In genomic region chr17:49819651-49820050, GRCh38 we compare ENCODE assay signal across 20 cellular contexts. TPM values are rescaled to one million over a fixed set of nuclear protein-coding genes. Genes with fewer than 3 reads are reported as not detected.
DNase-seq lines count a peak whose midpoint lies in the region; ATAC-seq, FAIRE-seq and TF ChIP-seq lines count a peak whose summit lies in the region.
"Had no signal": no experiment of that assay in that cellular context is flagged by ENCODE, and none has a peak within 500 bp of the region (broad histone marks: within the 10 kb centered on the region; RNA-seq: fewer than 3 reads in every experiment).

No MANE protein-coding gene starts in this region.

- no peak for FAIRE-seq in frontal cortex (lab: Jason Lieb, UNC)
- FAIRE-seq: A204.1, K562 had no signal

- POLR2A ChIA-PET in activated CD4-positive, alpha-beta memory T cell treated with anti-CD3 and anti-CD28 coated beads, Interleukin-2, amount 10 ng/mL, durations not matched to agents 7 days and 5 days (lab: Charles Lee): no interaction called here
- POLR2A ChIA-PET in activated CD4-positive, alpha-beta memory T cell treated with anti-CD3 and anti-CD28 coated beads for 36 hours (lab: Charles Lee): no interaction called here
- POLR2A ChIA-PET in WTC11 (lab: Charles Lee): no interaction called here

- H3K9me3 Mint-ChIP-seq in activated CD4-positive, alpha-beta memory T cell treated with anti-CD3 and anti-CD28 coated beads, Interleukin-2, amount 10 ng/mL, durations not matched to agents 7 days and 5 days: no peaks in the 10 kb centered on the region
- H3K9me3 Mint-ChIP-seq in activated CD4-positive, alpha-beta memory T cell treated with anti-CD3 and anti-CD28 coated beads for 36 hours: no peaks in the 10 kb centered on the region
- H3K9me3 Mint-ChIP-seq in GM23338: no peaks in the 10 kb centered on the region
- no peaks in the 10 kb centered on the region for H3K9me3 Mint-ChIP-seq in WTC11
- no peaks in the 10 kb centered on the region for H3K9me3 Mint-ChIP-seq in natural killer cell

- no peaks in the 10 kb centered on the region; the same call in 1 of the 2 replicates for H4K20me1 ChIP-seq in GM23338 (replicated peaks; ENCODE audit: insufficient read depth)

- H3K27me3 Mint-ChIP-seq in activated CD4-positive, alpha-beta memory T cell treated with anti-CD3 and anti-CD28 coated beads, Interleukin-2, amount 10 ng/mL, durations not matched to agents 7 days and 5 days: no peaks in the 10 kb centered on the region
- no peaks in the 10 kb centered on the region for H3K27me3 Mint-ChIP-seq in activated CD4-positive, alpha-beta memory T cell treated with anti-CD3 and anti-CD28 coated beads for 36 hours
- H3K27me3 Mint-ChIP-seq in GM23338 (ENCODE audit: insufficient read depth, low read depth, poor library complexity): peaks cover 6% of the 10 kb centered on the region
- no peaks in the 10 kb centered on the region for H3K27me3 Mint-ChIP-seq in WTC11 (ENCODE audit: low read depth)
- no peaks in the 10 kb centered on the region for H3K27me3 Mint-ChIP-seq in natural killer cell (ENCODE audit: low read depth in 2 of 2)

- H3K27ac Mint-ChIP-seq in activated CD4-positive, alpha-beta memory T cell treated with anti-CD3 and anti-CD28 coated beads, Interleukin-2, amount 10 ng/mL, durations not matched to agents 7 days and 5 days: peak overlapping the region; percentile 21
- H3K27ac Mint-ChIP-seq in activated CD4-positive, alpha-beta memory T cell treated with anti-CD3 and anti-CD28 coated beads for 36 hours: no peak overlapping the region
- H3K27ac Mint-ChIP-seq in GM23338 (peak overlapping the region; percentile 7; the same call in 1 of the 2 replicates), WTC11 (peak overlapping the region; percentile 65), natural killer cell (peak overlapping the region; percentile 87 to 94)

- TF ChIP-seq CTCF in GM23338 (conservative IDR thresholded peaks at IDR 0.05; ENCODE audit: low read depth in 2 of 2): no peak
- TF ChIP-seq CTCF in WTC11 (IDR thresholded peaks at IDR 0.05): no peak
- TF ChIP-seq CTCF in natural killer cell (IDR thresholded peaks at IDR 0.05): no peak

- intact Hi-C loops in activated CD4-positive, alpha-beta memory T cell treated with anti-CD3 and anti-CD28 coated beads for 36 hours (cut with micrococcal nuclease): no loop called here
- intact Hi-C loops in natural killer cell (cut with micrococcal nuclease): no loop called here

- H3F3A ChIP-seq in GM23338 (replicated peaks; ENCODE audit: low read depth): peaks cover 5% of the 10 kb centered on the region; the same call in 1 of the 2 replicates

- H3K4me1 ChIP-seq in GM23338 (ENCODE audit: insufficient read depth): peaks cover 50% of the 10 kb centered on the region

- peak overlapping the region; percentile 78 for H3K27ac ChIP-seq in GM23338 (ENCODE audit: low read depth)
- H3K27ac ChIP-seq: Peyer's patch had no signal

- DNase-seq in activated CD4-positive, alpha-beta memory T cell treated with anti-CD3 and anti-CD28 coated beads, Interleukin-2, amount 10 ng/mL, durations not matched to agents 7 days and 5 days: no peak
- no peak for DNase-seq in activated CD4-positive, alpha-beta memory T cell treated with anti-CD3 and anti-CD28 coated beads for 36 hours
- DNase-seq in GM23338 (ENCODE audit: low spot score): no peak
- DNase-seq in WTC11 (ENCODE audit: low spot score): no peak
- no peak for DNase-seq in natural killer cell
- DNase-seq in mesenteric fat pad (ENCODE audit: low spot score): no peak
- no peak for DNase-seq in NAMALWA (ENCODE audit: low spot score)
- DNase-seq in frontal cortex (ENCODE audit: low spot score in 2 of 2): no peak
- DNase-seq: DMS79 treated with DMSO at 0.1 percent for 48 hours, NCI-H1417 treated with DMSO at 0.1 percent for 48 hours, NCI-H1930, NCI-H2171 treated with DMSO at 0.1 percent for 48 hours, NCI-H446, NCI-H526 treated with DMSO at 0.1 percent for 48 hours, Peyer's patch had no signal

- H3K27me3 ChIP-seq in GM23338 (ENCODE audit: insufficient read depth): no peaks in the 10 kb centered on the region
- H3K27me3 ChIP-seq: Peyer's patch had no signal

- H3K36me3 ChIP-seq in GM23338 (ENCODE audit: insufficient read depth): peaks cover 52% of the 10 kb centered on the region

- no peak overlapping the region for H3K4me3 ChIP-seq in GM23338
- H3K4me3 ChIP-seq: K562, Peyer's patch had no signal

- CTCF ChIA-PET in activated CD4-positive, alpha-beta memory T cell treated with anti-CD3 and anti-CD28 coated beads, Interleukin-2, amount 10 ng/mL, durations not matched to agents 7 days and 5 days (lab: Charles Lee): interaction anchor here (0.9 kb wide), 1 partner anchor 179 kb away, joined by 3 read pairs; no protein-coding TSS in a partner anchor
- CTCF ChIA-PET in activated CD4-positive, alpha-beta memory T cell treated with anti-CD3 and anti-CD28 coated beads for 36 hours (lab: Charles Lee): interaction anchor here (0.6 kb wide), 1 partner anchor 10 kb away, joined by 3 read pairs; no protein-coding TSS in a partner anchor
- CTCF ChIA-PET in WTC11 (lab: Charles Lee): no interaction called here

- peaks cover 75% of the 10 kb centered on the region for H3K36me3 Mint-ChIP-seq in activated CD4-positive, alpha-beta memory T cell treated with anti-CD3 and anti-CD28 coated beads, Interleukin-2, amount 10 ng/mL, durations not matched to agents 7 days and 5 days (ENCODE audit: low read depth)
- H3K36me3 Mint-ChIP-seq in activated CD4-positive, alpha-beta memory T cell treated with anti-CD3 and anti-CD28 coated beads for 36 hours: peaks cover 48% of the 10 kb centered on the region
- H3K36me3 Mint-ChIP-seq in GM23338 (ENCODE audit: low read depth) (peaks cover 83% of the 10 kb centered on the region), WTC11 (peaks cover 70% of the 10 kb centered on the region), natural killer cell (peaks cover 28% of the 10 kb centered on the region)

- ATAC-seq in GM23338 (no peak), WTC11 (no peak), natural killer cell (no peak)
- ATAC-seq: K562 had no signal

- peaks cover 55% of the 10 kb centered on the region for H3K79me2 ChIP-seq in GM23338 (replicated peaks; ENCODE audit: insufficient read depth)

- H3K9me2 ChIP-seq in GM23338 (ENCODE audit: insufficient read depth): no peaks in the 10 kb centered on the region

- H2AFZ ChIP-seq in GM23338: no peak overlapping the region

- no peak overlapping the region for H3K4me2 ChIP-seq in GM23338

- H3K4me1 Mint-ChIP-seq in activated CD4-positive, alpha-beta memory T cell treated with anti-CD3 and anti-CD28 coated beads, Interleukin-2, amount 10 ng/mL, durations not matched to agents 7 days and 5 days: peaks cover 74% of the 10 kb centered on the region
- peaks cover 70% of the 10 kb centered on the region for H3K4me1 Mint-ChIP-seq in activated CD4-positive, alpha-beta memory T cell treated with anti-CD3 and anti-CD28 coated beads for 36 hours (ENCODE audit: low read depth)
- peaks cover 70% of the 10 kb centered on the region for H3K4me1 Mint-ChIP-seq in GM23338
- peaks cover 76% of the 10 kb centered on the region for H3K4me1 Mint-ChIP-seq in WTC11
- peaks cover 44 to 54% of the 10 kb centered on the region in 2 donors for H3K4me1 Mint-ChIP-seq in natural killer cell

- no peak overlapping the region for H3K4me3 Mint-ChIP-seq in activated CD4-positive, alpha-beta memory T cell treated with anti-CD3 and anti-CD28 coated beads, Interleukin-2, amount 10 ng/mL, durations not matched to agents 7 days and 5 days
- H3K4me3 Mint-ChIP-seq in activated CD4-positive, alpha-beta memory T cell treated with anti-CD3 and anti-CD28 coated beads for 36 hours: no peak overlapping the region
- H3K4me3 Mint-ChIP-seq in GM23338 (peak overlapping the region; percentile 4; the same call in 1 of the 3 replicates), WTC11 (0 out of 2 replicates have a peak overlapping the region, but pooled peaks have one; percentile 10), natural killer cell (peak overlapping the region; percentile 28)

TF ChIP-seq in GM23338, 12 proteins besides CTCF, POLR2A, EP300 and RAD21 (continues in another document):
- TF ChIP-seq JUNB (IDR thresholded peaks at IDR 0.05; ENCODE audit: unreplicated experiment) (no peak), POLR2AphosphoS5 (IDR thresholded peaks at IDR 0.05; ENCODE audit: low read depth) (no peak), ZNF331 (CRISPR knock-in tag; IDR thresholded peaks at IDR 0.05; ENCODE audit: low read depth) (no peak), EZH2phosphoT487 (IDR thresholded peaks at IDR 0.05; ENCODE audit: unreplicated experiment) (no peak)

TF ChIP-seq in WTC11, 78 proteins besides CTCF, POLR2A, EP300 and RAD21 (continues in another document):
- TF ChIP-seq ZNF219 (CRISPR knock-in tag; IDR thresholded peaks at IDR 0.05; ENCODE audit: borderline replicate concordance) (no peak), TEAD1 (CRISPR knock-in tag; IDR thresholded peaks at IDR 0.05) (no peak), SMAD3 (CRISPR knock-in tag; IDR thresholded peaks at IDR 0.05; ENCODE audit: borderline replicate concordance) (no peak)

RNA-seq across cellular contexts. Expression of gene TAC4, which starts 28.2 kb away (rescaled TPM):
- not detected for total RNA-seq in activated CD4-positive, alpha-beta memory T cell treated with anti-CD3 and anti-CD28 coated beads, Interleukin-2, amount 10 ng/mL, durations not matched to agents 7 days and 5 days
- total RNA-seq in activated CD4-positive, alpha-beta memory T cell treated with anti-CD3 and anti-CD28 coated beads for 36 hours: not detected
- not detected in 2 replicates for total RNA-seq in GM23338 (2014; rRNA removed; shearing (Covaris generic))
- not detected in 2 replicates for polyA plus RNA-seq in GM23338 (2016; fragmentation: Nextera tagmentation; extraction: Ambion mirVana)
- not detected in 3 replicates for total RNA-seq in WTC11 (2021)
- total RNA-seq in natural killer cell: not detected
- total RNA-seq in mesenteric fat pad: not detected
- total RNA-seq in frontal cortex: not detected
- total RNA-seq: H4, K562, Peyer's patch, SK-MEL-5 had no signal
- polyA plus RNA-seq: BJ had no signal

RNA-seq across cellular contexts. Expression of gene KAT7, which starts 31.2 kb away (rescaled TPM):
- 10 to 100 TPM; 79.8 to 80.2 TPM for total RNA-seq in activated CD4-positive, alpha-beta memory T cell treated with anti-CD3 and anti-CD28 coated beads, Interleukin-2, amount 10 ng/mL, durations not matched to agents 7 days and 5 days
- total RNA-seq in activated CD4-positive, alpha-beta memory T cell treated with anti-CD3 and anti-CD28 coated beads for 36 hours: 10 to 100 TPM; 60.5 to 65.8 TPM
- 187 and 226 TPM in 2 replicates for total RNA-seq in GM23338 (2014; rRNA removed; shearing (Covaris generic))
- 30.5 and 31.0 TPM in 2 replicates for polyA plus RNA-seq in GM23338 (2016; fragmentation: Nextera tagmentation; extraction: Ambion mirVana)
- total RNA-seq in WTC11 (2021) (165 to 199 TPM (median 171 TPM) in 3 replicates), natural killer cell (100 to 1,000 TPM; 195 to 231 (median 213) TPM), mesenteric fat pad (34.9 TPM), frontal cortex (32.2 TPM)

RNA-seq across cellular contexts. Expression of gene FAM117A, which starts 55.7 kb away (rescaled TPM):
- total RNA-seq in activated CD4-positive, alpha-beta memory T cell treated with anti-CD3 and anti-CD28 coated beads, Interleukin-2, amount 10 ng/mL, durations not matched to agents 7 days and 5 days: 10 to 100 TPM; 61.0 to 62.0 TPM
- 10 to 100 TPM; 20.9 to 21.6 TPM for total RNA-seq in activated CD4-positive, alpha-beta memory T cell treated with anti-CD3 and anti-CD28 coated beads for 36 hours
- 21.4 and 46.4 TPM in 2 replicates for total RNA-seq in GM23338 (2014; rRNA removed; shearing (Covaris generic))
- 19.8 and 21.3 TPM in 2 replicates for polyA plus RNA-seq in GM23338 (2016; fragmentation: Nextera tagmentation; extraction: Ambion mirVana)
- 26.2 to 30.4 TPM (median 29.7 TPM) in 3 replicates for total RNA-seq in WTC11 (2021)
- total RNA-seq in natural killer cell: 10 to 100 TPM; 55.2 to 88.4 (median 79.2) TPM
- 5.9 TPM for total RNA-seq in mesenteric fat pad
- 0.82 TPM for total RNA-seq in frontal cortex

Comparison
In these comparisons a context has a peak if more than half of its experiments do, and no peak if none do; other contexts are left out.
1. H3K4me3 Mint-ChIP-seq: peak in GM23338 (single experiment), WTC11 (single experiment) and natural killer cell (single experiment); none in activated CD4-positive, alpha-beta memory T cell treated with anti-CD3 and anti-CD28 coated beads, Interleukin-2, amount 10 ng/mL, durations not matched to agents 7 days and 5 days (single experiment) and activated CD4-positive, alpha-beta memory T cell treated with anti-CD3 and anti-CD28 coated beads for 36 hours (single experiment).